ENCODE assay signal across 1 cellular context in the genomic region with DNA sequence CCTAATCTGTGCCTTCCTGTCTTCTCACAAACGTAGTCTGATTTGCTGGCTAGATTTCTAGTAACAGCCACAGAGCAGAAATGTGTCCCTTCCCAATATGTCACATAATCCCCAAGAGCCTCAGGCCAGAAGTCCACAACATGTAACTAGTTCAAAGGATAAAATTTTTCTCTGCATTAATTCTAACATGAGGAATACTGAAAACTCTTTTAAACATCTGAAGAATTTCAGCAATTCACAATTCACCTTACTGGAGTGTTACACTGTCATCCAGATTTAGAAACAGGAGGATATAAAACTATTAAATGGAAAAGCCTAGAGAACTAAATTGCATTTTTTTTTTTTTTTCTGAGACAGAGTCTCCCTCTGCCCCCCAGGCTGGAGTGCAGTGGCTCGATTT.
TF ChIP-seq lines count a peak whose summit lies in the region.

No MANE protein-coding gene starts in this region.

TF ChIP-seq in HepG2, 621 proteins besides CTCF, POLR2A, EP300 and RAD21:
- 0 out of 2 replicates have a peak, but pooled peaks have one; percentile 27 for TF ChIP-seq POLR2G (IDR thresholded peaks at IDR 0.05; ENCODE audit: low read depth, low read length)
- no peak for TF ChIP-seq ZNF335 (CRISPR knock-in tag; IDR thresholded peaks at IDR 0.05)
